In the genomic region with DNA sequence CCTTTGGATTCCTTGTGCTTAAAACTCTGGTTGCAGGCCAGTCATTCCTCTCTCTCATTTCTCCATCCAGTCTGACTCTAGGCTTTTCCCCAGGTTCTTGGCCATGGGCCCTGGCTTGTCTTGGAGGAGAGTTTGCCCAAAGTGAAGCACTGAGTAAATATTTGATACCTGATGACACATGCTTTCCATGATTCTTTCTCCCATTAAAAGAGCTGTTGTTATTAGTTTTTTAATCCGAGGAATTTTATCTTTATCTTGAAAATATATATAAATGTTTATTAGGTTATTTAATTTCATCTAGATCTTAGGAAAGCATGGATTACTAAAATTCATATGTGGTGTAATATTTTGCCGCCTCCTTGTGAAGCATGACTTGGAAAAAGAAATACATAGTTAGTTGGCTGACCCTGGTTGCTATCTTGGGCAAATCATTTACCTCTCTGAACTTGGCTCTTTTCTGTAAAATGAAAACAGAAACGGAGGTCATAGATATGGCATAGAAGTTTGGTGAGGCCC, we compare ENCODE assay signal across 11 cellular contexts.
DNase-seq lines count a peak whose midpoint lies in the region; ATAC-seq and TF ChIP-seq lines count a peak whose summit lies in the region.
"Had no signal": no experiment of that assay in that cellular context is flagged by ENCODE, and none has a peak within 500 bp of the region (broad histone marks: within the 10 kb centered on the region; RNA-seq: fewer than 3 reads in every experiment).

No MANE protein-coding gene starts in this region.

- H3K27me3 ChIP-seq in adipocyte (replicated peaks; ENCODE audit: control insufficient read depth, insufficient read depth, low read length) (no peaks in the 10 kb centered on the region), dorsolateral prefrontal cortex (no peaks in the 10 kb centered on the region)

- DNase-seq in GM04503 (ENCODE audit: low read depth) (peak; percentile 80), adipocyte (ENCODE audit: low read depth) (peak; percentile 70), Right ventricle myocardium inferior (ENCODE audit: missing footprints) (peak; percentile 54), sciatic nerve (ENCODE audit: low spot score) (peak; percentile 72), natural killer cell (no peak), dorsolateral prefrontal cortex (no peak), Ammon's horn (ENCODE audit: low spot score) (no peak)
- DNase-seq: activated CD8-positive, alpha-beta memory T cell treated with anti-CD3 and anti-CD28 coated beads, Interleukin-2, amount 50 U/mL, for 4 hours; cortex of kidney; NCI-H146 had no signal

- TF ChIP-seq CTCF in natural killer cell (IDR thresholded peaks at IDR 0.05) (no peak), dorsolateral prefrontal cortex (IDR thresholded peaks at IDR 0.05 in 54 of 56, conservative IDR thresholded peaks at IDR 0.05 in 2 of 56; ENCODE audit: low read depth in 1 of 56, partially characterized antibody in 56 of 56) (no peak)

- no peaks in the 10 kb centered on the region for H3K27me3 Mint-ChIP-seq in natural killer cell (ENCODE audit: low read depth in 2 of 2)

- H3K4me1 Mint-ChIP-seq in natural killer cell = no peaks in the 10 kb centered on the region

- H3K27ac Mint-ChIP-seq in natural killer cell = no peak overlapping the region

- H3K9me3 Mint-ChIP-seq in natural killer cell = peaks cover 4 to 13% of the 10 kb centered on the region in 2 donors

- H3K4me3 ChIP-seq in adipocyte (ENCODE audit: low read length) (no peak overlapping the region), dorsolateral prefrontal cortex (no peak overlapping the region)

- no peaks in the 10 kb centered on the region for H3K36me3 ChIP-seq in adipocyte (ENCODE audit: control insufficient read depth, insufficient read depth, low read length, severe bottlenecking)

- peaks cover 63% of the 10 kb centered on the region for H3K4me1 ChIP-seq in adipocyte (ENCODE audit: control insufficient read depth, insufficient read depth, low read length)

- H3K4me3 Mint-ChIP-seq in natural killer cell = no peak overlapping the region

- H3K9ac ChIP-seq in adipocyte (ENCODE audit: low read length) = peak overlapping the region; percentile 82

- peak; percentile 83 for ATAC-seq in Right ventricle myocardium inferior
- ATAC-seq in sciatic nerve = peak; percentile 89
- no peak for ATAC-seq in GM21737 (IDR thresholded peaks at IDR 0.05; ENCODE audit: unreplicated experiment)
- no peak for ATAC-seq in natural killer cell

- no peaks in the 10 kb centered on the region for H3K36me3 Mint-ChIP-seq in natural killer cell

- intact Hi-C loops in Right ventricle myocardium inferior (cut with DNase I) = no loop called here
- intact Hi-C loops in sciatic nerve (cut with DNase I) = no loop called here
- intact Hi-C loops in natural killer cell (cut with micrococcal nuclease) = no loop called here
- intact Hi-C loops in dorsolateral prefrontal cortex (cut with DNase I) = no loop called here

- H3K27ac ChIP-seq in dorsolateral prefrontal cortex = no peak overlapping the region

- no peaks in the 10 kb centered on the region for H3K9me3 ChIP-seq in adipocyte (ENCODE audit: control insufficient read depth, low read length)

Comparison
In these comparisons a context has a peak if more than half of its experiments do, and no peak if none do; other contexts are left out.
1. DNase-seq: peak in GM04503 (single experiment), adipocyte (single experiment), Right ventricle myocardium inferior (single experiment) and sciatic nerve (single experiment); none in natural killer cell (single experiment), dorsolateral prefrontal cortex (0 of 10) and Ammon's horn (single experiment).
2. ATAC-seq: peak in Right ventricle myocardium inferior (single experiment) and sciatic nerve (single experiment); none in GM21737 (single experiment) and natural killer cell (0 of 3).